20 cellular contexts compared by ENCODE assay signal in genomic region chr10:131677671-131678070, GRCh38.
"Had no signal": no experiment of that assay in that cellular context is flagged by ENCODE, and none has a peak within 500 bp of the region (broad histone marks: within the 10 kb centered on the region; RNA-seq: fewer than 3 reads in every experiment).

No MANE protein-coding gene starts in this region.

- H3K27ac Mint-ChIP-seq: activated CD4-positive, alpha-beta T cell treated with anti-CD3 and anti-CD28 coated beads, Interleukin-2, amount 10 ng/mL, durations not matched to agents 7 days and 5 days; mesothelial cell of epicardium; natural killer cell treated with Interleukin-12 subunit alpha and Interleukin-12 subunit beta and Interleukin-15 and Interleukin-18, amount 100 ng/mL, for 72 hours; progenitor cell of endocrine pancreas had no signal

- H3K36me3 Mint-ChIP-seq: mesothelial cell of epicardium; natural killer cell treated with Interleukin-12 subunit alpha and Interleukin-12 subunit beta and Interleukin-15 and Interleukin-18, amount 100 ng/mL, for 72 hours had no signal

- H3K27me3 ChIP-seq: ascending aorta had no signal

- H3K4me3 ChIP-seq: ascending aorta, coronary artery, lower lobe of right lung, tibial artery had no signal

- H3K4me1 Mint-ChIP-seq: activated CD4-positive, alpha-beta T cell treated with anti-CD3 and anti-CD28 coated beads, Interleukin-2, amount 10 ng/mL, durations not matched to agents 7 days and 5 days; central memory CD8-positive, alpha-beta T cell had no signal

- H3K4me3 Mint-ChIP-seq: activated CD4-positive, alpha-beta T cell treated with anti-CD3 and anti-CD28 coated beads, Interleukin-2, amount 10 ng/mL, durations not matched to agents 7 days and 5 days; activated T-cell treated with anti-CD3 and anti-CD28 coated beads, Interleukin-2, amount 50 U/mL, for 4 hours; central memory CD8-positive, alpha-beta T cell; mesothelial cell of epicardium; natural killer cell treated with Interleukin-12 subunit alpha and Interleukin-12 subunit beta and Interleukin-15 and Interleukin-18, amount 100 ng/mL, for 72 hours had no signal

- ATAC-seq: activated CD4-positive, CD25-positive, alpha-beta regulatory T cell treated with anti-CD3 and anti-CD28 coated beads, Interleukin-2, amount 50 U/mL, for 24 hours; activated T-cell treated with anti-CD3 and anti-CD28 coated beads, Interleukin-2, amount 50 U/mL, for 4 hours; left colon; stimulated activated naive CD8-positive, alpha-beta T cell treated with anti-CD3 and anti-CD28 coated beads, Interleukin-15, Interleukin-2, amounts not matched to agents 100 U/mL and 50 U/mL, for 24 hours had no signal

- H3K4me1 ChIP-seq: ascending aorta, lower lobe of right lung, tibial artery had no signal

- H3K27ac ChIP-seq: ascending aorta, coronary artery, lower lobe of right lung, tibial artery had no signal

- H3K27me3 Mint-ChIP-seq: activated CD4-positive, alpha-beta T cell treated with anti-CD3 and anti-CD28 coated beads, Interleukin-2, amount 10 ng/mL, durations not matched to agents 7 days and 5 days; central memory CD8-positive, alpha-beta T cell had no signal

- H3K9me3 Mint-ChIP-seq: activated CD4-positive, alpha-beta T cell treated with anti-CD3 and anti-CD28 coated beads, Interleukin-2, amount 10 ng/mL, durations not matched to agents 7 days and 5 days; activated T-cell treated with anti-CD3 and anti-CD28 coated beads, Interleukin-2, amount 50 U/mL, for 4 hours; central memory CD8-positive, alpha-beta T cell; mesothelial cell of epicardium; natural killer cell treated with Interleukin-12 subunit alpha and Interleukin-12 subunit beta and Interleukin-15 and Interleukin-18, amount 100 ng/mL, for 72 hours had no signal

- DNase-seq: activated CD4-positive, alpha-beta T cell treated with anti-CD3 and anti-CD28 coated beads, Interleukin-2, amount 10 ng/mL, durations not matched to agents 7 days and 5 days; activated CD8-positive, alpha-beta memory T cell treated with anti-CD3 and anti-CD28 coated beads, Interleukin-2, amount 50 U/mL, for 4 hours; activated effector memory CD4-positive, alpha-beta T cell treated with Interleukin-2 at 50 U/mL for 16 hours; activated naive CD4-positive, alpha-beta T cell treated with anti-CD3 and anti-CD28 coated beads, Interleukin-2, amount 50 U/mL, for 16 hours; activated T-cell treated with anti-CD3 and anti-CD28 coated beads, Interleukin-2, amount 50 U/mL, for 4 hours; left colon; lower lobe of right lung; occipital lobe; stimulated activated CD4-positive, alpha-beta T cell treated with anti-CD3 and anti-CD28 coated beads, Interleukin-2, amount 100 ng/mL, for 24 hours; stimulated activated naive CD8-positive, alpha-beta T cell treated with anti-CD3 and anti-CD28 coated beads, Interleukin-15, Interleukin-2, amounts not matched to agents 100 U/mL and 50 U/mL, for 24 hours; substantia nigra; T1000; tibial artery had no signal

- H3K9me3 ChIP-seq: ascending aorta, lower lobe of right lung had no signal

- H3K36me3 ChIP-seq: ascending aorta, lower lobe of right lung, tibial artery had no signal
